ENCODE assay signal across 25 cellular contexts in genomic region chr6:132719736-132720448, GRCh38. TPM values are rescaled to one million over a fixed set of nuclear protein-coding genes. Genes with fewer than 3 reads are reported as not detected.
DNase-seq lines count a peak whose midpoint lies in the region; ATAC-seq and TF ChIP-seq lines count a peak whose summit lies in the region.
"Had no signal": no experiment of that assay in that cellular context is flagged by ENCODE, and none has a peak within 500 bp of the region (broad histone marks: within the 10 kb centered on the region; RNA-seq: fewer than 3 reads in every experiment).

No MANE protein-coding gene starts in this region.

- peaks cover 0 to 28% (median 0%) of the 10 kb centered on the region in 4 donors for H3K4me1 ChIP-seq in right lobe of liver
- H3K4me1 ChIP-seq: HAP-1 had no signal

- peaks cover 11% of the 10 kb centered on the region for H3K36me3 Mint-ChIP-seq in Calu3 (ENCODE audit: insufficient read depth, unreplicated experiment)
- H3K36me3 Mint-ChIP-seq: CD8-positive, alpha-beta T cell; T-cell had no signal

- 43% methylated on average over 9 of the region's 10 CpGs for WGBS in right lobe of liver (ENCODE audit: insufficient coverage, low coverage, low lambda C conversion rate, missing lambda C conversion rate)

- no TSS peak for BruUV-seq in Calu3 (replicated peaks; lab: Mats Ljungman, UMichigan)

- H3K4me3 ChIP-seq in right lobe of liver: peak overlapping the region in 2 of 3 donors; percentile 17 to 22
- H3K4me3 ChIP-seq: GM23338, HAP-1 had no signal

- H3K9me3 Mint-ChIP-seq in Calu3 (ENCODE audit: low read depth, unreplicated experiment): no peaks in the 10 kb centered on the region
- H3K9me3 Mint-ChIP-seq: CD8-positive, alpha-beta T cell; GM23338; T-cell had no signal

- H3K27ac Mint-ChIP-seq in Calu3 (ENCODE audit: unreplicated experiment): peak overlapping the region; percentile 94
- H3K27ac Mint-ChIP-seq: B cell; CD8-positive, alpha-beta T cell; GM23338; T-cell had no signal

- no peaks in the 10 kb centered on the region for H3K27me3 Mint-ChIP-seq in Calu3 (ENCODE audit: unreplicated experiment)

- H3K36me3 ChIP-seq in right lobe of liver: peaks cover 0 to 13% (median 5%) of the 10 kb centered on the region in 4 donors
- H3K36me3 ChIP-seq: HAP-1 had no signal

- H3K4me3 Mint-ChIP-seq in Calu3 (ENCODE audit: low read depth, unreplicated experiment): peak overlapping the region; percentile 45
- H3K4me3 Mint-ChIP-seq: B cell; CD8-positive, alpha-beta T cell; GM23338; T-cell had no signal

- no peak for TF ChIP-seq CTCF in Calu3 (IDR thresholded peaks at IDR 0.05; ENCODE audit: unreplicated experiment)
- no peak for TF ChIP-seq CTCF in right lobe of liver (IDR thresholded peaks at IDR 0.05)

- H3K9me3 ChIP-seq in right lobe of liver: no peaks in the 10 kb centered on the region
- H3K9me3 ChIP-seq: Caco-2, HAP-1 had no signal

- no peaks in the 10 kb centered on the region for H3K27me3 ChIP-seq in right lobe of liver

- CTCF ChIA-PET in Calu3 (lab: Charles Lee): interaction anchor here (0.6 to 1.5 kb wide), 2 partner anchors 11 to 15 kb away, joined by 3 to 4 read pairs; no protein-coding TSS in a partner anchor

- peak; percentile 61 to 86 (median 75) for ATAC-seq in right lobe of liver
- no peak for ATAC-seq in GM19324 (IDR thresholded peaks at IDR 0.05; ENCODE audit: low FRiP score, unreplicated experiment)
- no peak for ATAC-seq in GM18520 (IDR thresholded peaks at IDR 0.05; ENCODE audit: unreplicated experiment)
- ATAC-seq: CD8-positive, alpha-beta T cell; GM23338; T-cell had no signal

- peak overlapping the region; percentile 54 to 95 (median 92) for H3K27ac ChIP-seq in right lobe of liver
- H3K27ac ChIP-seq: C4-2B had no signal

- TF ChIP-seq POLR2A in right lobe of liver (IDR thresholded peaks at IDR 0.05): peak; percentile 55

- intact Hi-C loops in Calu3 (cut with micrococcal nuclease; ENCODE audit: unreplicated experiment): loop anchor here (10.0 kb wide), 2 partner anchors 105 to 655 kb away; no protein-coding TSS in a partner anchor
- intact Hi-C loops in right lobe of liver (cut with DNase I): no loop called here

- DNase-seq in Calu3 (no peak), glomerular visceral epithelial cell (ENCODE audit: extremely low spot score) (peak; percentile 12), right lobe of liver (no peak), renal cortical epithelial cell (ENCODE audit: low read depth) (peak; percentile 59), NK-92 (lab: John Stamatoyannopoulos, UW; ENCODE audit: unreplicated experiment) (no peak)
- DNase-seq: Caco-2; CD8-positive, alpha-beta T cell; Kasumi-1; NCI-H1092 treated with DMSO at 0.1 percent for 48 hours; NCI-H1436; NCI-H187 treated with DMSO at 0.1 percent for 48 hours; NCI-H2171 treated with DMSO at 0.1 percent for 48 hours; NCI-H446; NCI-H526; RPMI8226; SHP77; T-cell had no signal

- peaks cover 59% of the 10 kb centered on the region for H3K4me1 Mint-ChIP-seq in Calu3 (ENCODE audit: low read depth, unreplicated experiment)
- H3K4me1 Mint-ChIP-seq: B cell, GM23338, T-cell had no signal

RNA-seq across cellular contexts. Expression of gene VNN1, which starts 6.0 kb away (rescaled TPM):
- total RNA-seq in Calu3 (2022): 12.4 and 13.3 TPM in 2 replicates
- total RNA-seq in right lobe of liver: 100 to 1,000 TPM in 2 of 6 experiments, 10 to 100 TPM in 4; 21.6 to 364 (median 96.0) TPM
- total RNA-seq in renal cortical epithelial cell: 2.2 and 4.5 TPM in 2 replicates
- total RNA-seq: A673; B cell; Caco-2; CD8-positive, alpha-beta T cell; GM23338; SK-MEL-5; T-cell had no signal

RNA-seq across cellular contexts. Expression of gene VNN2, which starts 37.8 kb away (rescaled TPM):
- 18.1 and 21.5 TPM in 2 replicates for total RNA-seq in Calu3 (2022)
- total RNA-seq in right lobe of liver: 10 to 100 TPM in 1 of 6 experiments, 1 to 10 TPM in 4, under 1 TPM in 1; 0.75 to 18.9 (median 5.9) TPM
- total RNA-seq in renal cortical epithelial cell: 1.5 and 6.9 TPM in 2 replicates
- total RNA-seq: A673, Caco-2, GM23338 had no signal

Comparison
In these comparisons a context has a peak if more than half of its experiments do, and no peak if none do; other contexts are left out.
1. DNase-seq: peak in glomerular visceral epithelial cell (single experiment) and renal cortical epithelial cell (single experiment); none in Calu3 (single experiment), right lobe of liver (0 of 3) and NK-92 (single experiment).
2. ATAC-seq: peak in right lobe of liver (4 of 4); none in GM19324 (single experiment) and GM18520 (single experiment).